Comparison of ENCODE assay signal across 8 cellular contexts in genomic region chr11:62545437-62546243, GRCh38. TPM values are rescaled to one million over a fixed set of nuclear protein-coding genes. Genes with fewer than 3 reads are reported as not detected.
DNase-seq lines count a peak whose midpoint lies in the region; ATAC-seq and TF ChIP-seq lines count a peak whose summit lies in the region.

No MANE protein-coding gene starts in this region.

- no peaks in the 10 kb centered on the region for H3K9me3 ChIP-seq in adipocyte (ENCODE audit: control insufficient read depth, low read length)

- ATAC-seq in omental fat pad (ENCODE audit: low FRiP score): peak; percentile 63
- ATAC-seq in GM19395 (IDR thresholded peaks at IDR 0.05; ENCODE audit: unreplicated experiment): no peak
- no peak for ATAC-seq in HG03159 (IDR thresholded peaks at IDR 0.05; ENCODE audit: unreplicated experiment)

- no peaks in the 10 kb centered on the region for H3K36me3 ChIP-seq in adipocyte (ENCODE audit: control insufficient read depth, insufficient read depth, low read length, severe bottlenecking)

- H3K9ac ChIP-seq in adipocyte (ENCODE audit: low read length): peak overlapping the region; percentile 100

- H3K27me3 ChIP-seq in adipocyte (replicated peaks; ENCODE audit: control insufficient read depth, insufficient read depth, low read length): no peaks in the 10 kb centered on the region

- intact Hi-C loops in head of caudate nucleus (cut with DNase I): loop anchor here (10.0 kb wide), 1 partner anchor 151 kb away; no protein-coding TSS in a partner anchor

- H3K4me1 ChIP-seq in adipocyte (ENCODE audit: control insufficient read depth, insufficient read depth, low read length): peaks cover 30% of the 10 kb centered on the region

- H3K4me3 ChIP-seq in adipocyte (ENCODE audit: low read length): peak overlapping the region; percentile 94

- peak; percentile 76 for DNase-seq in stimulated activated CD4-positive, alpha-beta T cell treated with anti-CD3 and anti-CD28 coated beads, Interleukin-15, amount 100 ng/mL, for 24 hours
- no peak for DNase-seq in stimulated activated CD4-positive, alpha-beta T cell treated with anti-CD3 and anti-CD28 coated beads, Interleukin-2, amount 100 ng/mL, for 48 hours
- peak; percentile 93 for DNase-seq in RPMI8226
- peak; percentile 95 for DNase-seq in adipocyte (ENCODE audit: low read depth)
- DNase-seq in head of caudate nucleus: peak in 31 of 42 donors; percentile 36 to 80 (median 57)
- DNase-seq in omental fat pad (ENCODE audit: low spot score): peak; percentile 95

- no peak for TF ChIP-seq CTCF in omental fat pad (IDR thresholded peaks at IDR 0.05)

RNA-seq across cellular contexts. Expression of gene AHNAK, which starts 1.0 kb away (rescaled TPM):
- 1,000 to 10,000 TPM in 3 of 4 donors, 100 to 1,000 TPM in 1; 874 to 1,336 (median 1,047) TPM for total RNA-seq in omental fat pad

RNA-seq across cellular contexts. Expression of gene EEF1G, which starts 28.1 kb away (rescaled TPM):
- 1,000 to 10,000 TPM; 1,194 to 1,561 (median 1,267) TPM for total RNA-seq in omental fat pad

RNA-seq across cellular contexts. Expression of gene TUT1, which starts 45.7 kb away (rescaled TPM):
- total RNA-seq in omental fat pad: 10 to 100 TPM in 3 of 4 donors, 1 to 10 TPM in 1; 7.9 to 11.0 (median 10.5) TPM

RNA-seq across cellular contexts. Expression of gene MTA2, which starts 56.0 kb away (rescaled TPM):
- 100 to 1,000 TPM in 2 of 4 donors, 10 to 100 TPM in 2; 77.1 to 172 (median 89.6) TPM for total RNA-seq in omental fat pad

Comparison
In these comparisons a context has a peak if more than half of its experiments do, and no peak if none do; other contexts are left out.
1. DNase-seq: peak in stimulated activated CD4-positive, alpha-beta T cell treated with anti-CD3 and anti-CD28 coated beads, Interleukin-15, amount 100 ng/mL, for 24 hours (single experiment), RPMI8226 (single experiment), adipocyte (single experiment), head of caudate nucleus (31 of 42) and omental fat pad (single experiment); none in stimulated activated CD4-positive, alpha-beta T cell treated with anti-CD3 and anti-CD28 coated beads, Interleukin-2, amount 100 ng/mL, for 48 hours (0 of 2).